ENCODE assay signal across 8 cellular contexts in genomic region chr2:8685697-8686358, GRCh38. TPM values are rescaled to one million over a fixed set of nuclear protein-coding genes. Genes with fewer than 3 reads are reported as not detected.
DNase-seq lines count a peak whose midpoint lies in the region; ATAC-seq and TF ChIP-seq lines count a peak whose summit lies in the region.

No MANE protein-coding gene starts in this region.

- ATAC-seq in HG03095 (IDR thresholded peaks at IDR 0.05; ENCODE audit: unreplicated experiment), result peak; percentile 30

- peak; percentile 78 for TF ChIP-seq CTCF in epithelial cell of proximal tubule (conservative IDR thresholded peaks at IDR 0.05; ENCODE audit: low read depth, low read length)

- peak; percentile 90 to 96 (median 92) for DNase-seq in NCI-H1417 (lab: John Stamatoyannopoulos, UW)
- DNase-seq in NCI-H1417 treated with DMSO at 0.1 percent for 48 hours (lab: John Stamatoyannopoulos, UW), result no peak
- DNase-seq in NCI-H774 (lab: John Stamatoyannopoulos, UW), result peak; percentile 41
- peak; percentile 98 for DNase-seq in activated CD8-positive, alpha-beta memory T cell treated with anti-CD3 and anti-CD28 coated beads, Interleukin-2, amount 50 U/mL, for 48 hours
- DNase-seq in epithelial cell of proximal tubule (ENCODE audit: low read depth), result no peak
- peak; percentile 72 for DNase-seq in mucosa of gallbladder (ENCODE audit: low spot score)
- peak; percentile 53 to 67 for DNase-seq in stimulated activated CD8-positive, alpha-beta memory T cell treated with anti-CD3 and anti-CD28 coated beads, Interleukin-4, amount 100 ng/mL, for 4 hours (ENCODE audit: low read depth in 2 of 2, low spot score in 1 of 2)

- H3K4me3 ChIP-seq in epithelial cell of proximal tubule (ENCODE audit: low read depth, low read length), result peak overlapping the region; percentile 97

RNA-seq across cellular contexts. Expression of gene ID2, which starts 4.0 kb away (rescaled TPM):
- total RNA-seq in epithelial cell of proximal tubule (7.1 and 28.3 TPM in 2 replicates), mucosa of gallbladder (208 TPM)

Comparison
In these comparisons a context has a peak if more than half of its experiments do, and no peak if none do; other contexts are left out.
1. DNase-seq: peak in NCI-H1417 (3 of 3), NCI-H774 (single experiment), activated CD8-positive, alpha-beta memory T cell treated with anti-CD3 and anti-CD28 coated beads, Interleukin-2, amount 50 U/mL, for 48 hours (single experiment), mucosa of gallbladder (single experiment) and stimulated activated CD8-positive, alpha-beta memory T cell treated with anti-CD3 and anti-CD28 coated beads, Interleukin-4, amount 100 ng/mL, for 4 hours (2 of 2); none in NCI-H1417 treated with DMSO at 0.1 percent for 48 hours (single experiment) and epithelial cell of proximal tubule (single experiment).